In the genomic region with DNA sequence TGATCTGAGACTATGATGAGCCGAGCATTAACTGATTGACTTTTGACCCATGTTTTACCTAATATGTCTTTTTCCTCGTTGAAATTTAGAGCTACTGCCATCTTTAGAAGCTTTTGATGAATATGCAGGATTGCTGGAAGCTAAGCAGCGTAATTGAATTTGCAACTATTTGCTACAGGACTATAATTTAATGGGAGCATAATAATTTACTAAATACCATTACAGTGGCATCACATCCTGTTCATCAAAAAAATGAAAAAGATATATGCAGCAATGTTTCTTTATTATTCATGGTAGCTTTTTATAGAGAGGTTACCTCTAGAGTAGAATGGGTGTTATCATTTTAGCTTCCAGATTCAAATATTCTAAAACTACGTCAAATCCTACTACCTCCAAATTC, we compare ENCODE assay signal across 20 cellular contexts.
"Had no signal": no experiment of that assay in that cellular context is flagged by ENCODE, and none has a peak within 500 bp of the region (broad histone marks: within the 10 kb centered on the region; RNA-seq: fewer than 3 reads in every experiment).

No MANE protein-coding gene starts in this region.

- H3K36me3 ChIP-seq: esophagus muscularis mucosa, left lung, upper lobe of right lung had no signal

- ATAC-seq: activated CD4-positive, alpha-beta T cell treated with anti-CD3 and anti-CD28 coated beads for 36 hours; activated naive CD4-positive, alpha-beta T cell treated with anti-CD3 and anti-CD28 coated beads, Interleukin-2, amount 50 U/mL, for 72 hours; left lung; stimulated activated naive CD8-positive, alpha-beta T cell treated with anti-CD3 and anti-CD28 coated beads, Interleukin-15, Interleukin-2, amounts not matched to agents 100 U/mL and 50 U/mL, for 24 hours; upper lobe of right lung had no signal

- H3K4me3 ChIP-seq: esophagus muscularis mucosa, hepatocyte, left lung, upper lobe of right lung had no signal

- H3K9me3 ChIP-seq: esophagus muscularis mucosa, left lung, upper lobe of right lung had no signal

- H3K27ac ChIP-seq: esophagus muscularis mucosa, hepatocyte, left lung, upper lobe of right lung had no signal

- H2AFZ ChIP-seq: hepatocyte had no signal

- H3K4me2 ChIP-seq: hepatocyte had no signal

- H3K4me1 ChIP-seq: esophagus muscularis mucosa, left lung, upper lobe of right lung had no signal

- H3K27me3 ChIP-seq: esophagus muscularis mucosa, hepatocyte, left lung, upper lobe of right lung had no signal

- DNase-seq: activated B cell treated with CpG ODN at 0.5 μM for 24 hours; activated CD4-positive, alpha-beta T cell treated with anti-CD3 and anti-CD28 coated beads for 36 hours; activated CD4-positive, alpha-beta T cell treated with anti-CD3 and anti-CD28 coated beads, Interleukin-2, amount 50 U/mL, for 4 hours; activated CD8-positive, alpha-beta memory T cell treated with anti-CD3 and anti-CD28 coated beads for 24 hours; activated CD8-positive, alpha-beta memory T cell treated with anti-CD3 and anti-CD28 coated beads, Interleukin-2, amount 50 U/mL, for 4 hours; activated T-cell treated with anti-CD3 and anti-CD28 coated beads, Interleukin-2, amount 50 U/mL, for 24 hours; aorta; central memory CD4-positive, alpha-beta T cell; effector memory CD4-positive, alpha-beta T cell; glutamatergic neuron; left lung; mammary epithelial cell; nephron progenitor cell; nucleus accumbens; stimulated activated CD4-positive, alpha-beta T cell treated with anti-CD3 and anti-CD28 coated beads, Interleukin-4, amount 100 ng/mL, for 24 hours; stimulated activated naive CD8-positive, alpha-beta T cell treated with anti-CD3 and anti-CD28 coated beads, Interleukin-15, Interleukin-2, amounts not matched to agents 100 U/mL and 50 U/mL, for 24 hours; upper lobe of right lung had no signal
